8 cellular contexts compared by ENCODE assay signal in genomic region chr2:240136671-240137292, GRCh38. TPM values are rescaled to one million over a fixed set of nuclear protein-coding genes. Genes with fewer than 3 reads are reported as not detected.
DNase-seq lines count a peak whose midpoint lies in the region; ATAC-seq and TF ChIP-seq lines count a peak whose summit lies in the region.

No MANE protein-coding gene starts in this region.

- CTCF ChIA-PET in BJ (lab: Yijun Ruan, JAX): no interaction called here
- CTCF ChIA-PET in OCI-LY7 (lab: Charles Lee; ENCODE audit: unreplicated experiment): no interaction called here

- no peaks in the 10 kb centered on the region for H3K9me2 ChIP-seq in OCI-LY7 (ENCODE audit: insufficient read depth, low read length)

- peak overlapping the region; percentile 97 for H3K4me3 ChIP-seq in BJ (ENCODE audit: low read depth, low read length)
- peak overlapping the region; percentile 89 for H3K4me3 ChIP-seq in OCI-LY7 (ENCODE audit: low read depth, low read length, poor library complexity, severe bottlenecking)
- H3K4me3 ChIP-seq in dorsolateral prefrontal cortex: peak overlapping the region; percentile 71 to 100 (median 97)
- peak overlapping the region; percentile 82 to 93 for H3K4me3 ChIP-seq in muscle layer of colon (ENCODE audit: low read depth in 1 of 2, low read length in 2 of 2)
- H3K4me3 ChIP-seq in vagina: peak overlapping the region; percentile 86 to 96

- TF ChIP-seq CTCF in BJ (IDR thresholded peaks at IDR 0.05; ENCODE audit: insufficient read depth, low read depth, low read length): no peak
- no peak for TF ChIP-seq CTCF in OCI-LY7 (conservative IDR thresholded peaks at IDR 0.05; ENCODE audit: low read length)
- TF ChIP-seq CTCF in dorsolateral prefrontal cortex (IDR thresholded peaks at IDR 0.05 in 54 of 56, conservative IDR thresholded peaks at IDR 0.05 in 2 of 56; ENCODE audit: low read depth in 1 of 56, partially characterized antibody in 56 of 56): no peak
- TF ChIP-seq CTCF in vagina (IDR thresholded peaks at IDR 0.05): no peak

- peaks cover 17% of the 10 kb centered on the region for H3K4me1 ChIP-seq in OCI-LY7 (ENCODE audit: insufficient read depth, low read length, poor library complexity, severe bottlenecking)
- H3K4me1 ChIP-seq in muscle layer of colon (ENCODE audit: insufficient read depth, low read length): peaks cover 13% of the 10 kb centered on the region
- peaks cover 16% of the 10 kb centered on the region for H3K4me1 ChIP-seq in vagina

- peak; percentile 6 for ATAC-seq in GM21515 (IDR thresholded peaks at IDR 0.05; ENCODE audit: unreplicated experiment)

- H3K27ac ChIP-seq in OCI-LY7 (ENCODE audit: low read depth, low read length, poor library complexity, severe bottlenecking): no peak overlapping the region
- peak overlapping the region in 54 of 59 donors; percentile 19 to 93 (median 76) for H3K27ac ChIP-seq in dorsolateral prefrontal cortex
- H3K27ac ChIP-seq in muscle layer of colon (ENCODE audit: low read depth, low read length): peak overlapping the region; percentile 57
- H3K27ac ChIP-seq in vagina: peak overlapping the region; percentile 62

- H3K9me3 ChIP-seq in OCI-LY7 (ENCODE audit: low read length): no peaks in the 10 kb centered on the region
- no peaks in the 10 kb centered on the region for H3K9me3 ChIP-seq in muscle layer of colon (ENCODE audit: low read length)
- H3K9me3 ChIP-seq in vagina: no peaks in the 10 kb centered on the region

- peaks cover 3% of the 10 kb centered on the region for H3K27me3 ChIP-seq in BJ (ENCODE audit: control insufficient read depth, insufficient read depth, low read length)
- H3K27me3 ChIP-seq in dorsolateral prefrontal cortex: no peaks in the 10 kb centered on the region
- H3K27me3 ChIP-seq in muscle layer of colon (ENCODE audit: control insufficient read depth in 1 of 2, insufficient read depth in 2 of 2, low read length in 2 of 2): no peaks in the 10 kb centered on the region
- H3K27me3 ChIP-seq in vagina: no peaks in the 10 kb centered on the region

- intact Hi-C loops in OCI-LY7 (cut with micrococcal nuclease; ENCODE audit: unreplicated experiment) (loop anchor here (2.0 kb wide), 1 partner anchor 112 kb away; the partner anchor contains the start of gene NDUFA10), dorsolateral prefrontal cortex (cut with DNase I) (loop anchor here (10.0 kb wide), 1 partner anchor 112 kb away; the partner anchor contains the start of gene NDUFA10 (in 2 of the 2)), vagina (cut with DNase I) (no loop called here)

- peak overlapping the region; percentile 99 for H3K4me2 ChIP-seq in OCI-LY7 (ENCODE audit: low read length)

- H3K79me2 ChIP-seq in OCI-LY7 (ENCODE audit: insufficient read depth, low read depth, low read length): peaks cover 20% of the 10 kb centered on the region

- DNase-seq in BJ (ENCODE audit: low read depth): no peak
- DNase-seq in OCI-LY7 (ENCODE audit: low spot score): no peak
- DNase-seq in dorsolateral prefrontal cortex: peak in 1 of 10 donors; percentile 2
- no peak for DNase-seq in vagina (ENCODE audit: extremely low spot score in 2 of 2)
- DNase-seq in AG20443 (ENCODE audit: low spot score): no peak
- no peak for DNase-seq in AG08396 (ENCODE audit: low spot score)

- peak overlapping the region; percentile 94 for H2AFZ ChIP-seq in OCI-LY7 (ENCODE audit: low read length)

- no TSS peak for BruUV-seq in OCI-LY7 (replicated peaks; lab: Mats Ljungman, UMichigan)

- TF ChIP-seq POLR2A in vagina (IDR thresholded peaks at IDR 0.05): no peak

- POLR2A ChIA-PET in BJ (lab: Charles Lee): no interaction called here
- POLR2A ChIA-PET in OCI-LY7 (lab: Charles Lee): no interaction called here

- H3K36me3 ChIP-seq in BJ (ENCODE audit: control insufficient read depth, insufficient read depth, low read length): peaks cover 12% of the 10 kb centered on the region
- peaks cover 23% of the 10 kb centered on the region; the same call in 1 of the 2 replicates for H3K36me3 ChIP-seq in OCI-LY7 (ENCODE audit: insufficient read depth, low read length)
- H3K36me3 ChIP-seq in muscle layer of colon (ENCODE audit: insufficient read depth, low read length): peaks cover 23% of the 10 kb centered on the region
- peaks cover 0 to 18% of the 10 kb centered on the region in 2 donors for H3K36me3 ChIP-seq in vagina

- peak overlapping the region; percentile 27 for H3K9ac ChIP-seq in muscle layer of colon (ENCODE audit: low read length)

- peaks cover 6% of the 10 kb centered on the region for H4K20me1 ChIP-seq in OCI-LY7 (ENCODE audit: insufficient read depth, low read length)

RNA-seq across cellular contexts. Expression of gene COPS9, which starts 0.7 kb away (rescaled TPM):
- 317 and 334 TPM in 2 replicates for polyA plus RNA-seq in BJ (2011; rRNA removed)
- polyA minus RNA-seq in BJ (2011; rRNA and poly(A)+ RNA removed): 7.7 and 11.8 TPM in 2 replicates
- 158 and 159 TPM in 2 replicates for total RNA-seq in OCI-LY7 (2014; rRNA removed; shearing (Covaris generic))
- 75.5 and 106 TPM in 2 replicates for total RNA-seq in OCI-LY7 (2022)
- 100 to 1,000 TPM; 143 to 327 (median 229) TPM for total RNA-seq in dorsolateral prefrontal cortex
- 170 TPM for total RNA-seq in vagina

RNA-seq across cellular contexts. Expression of gene OTOS, which starts 3.7 kb away (rescaled TPM):
- polyA plus RNA-seq in BJ (2011; rRNA removed): not detected in 2 replicates
- not detected in 2 replicates for polyA minus RNA-seq in BJ (2011; rRNA and poly(A)+ RNA removed)
- not detected in 2 replicates for total RNA-seq in OCI-LY7 (2014; rRNA removed; shearing (Covaris generic))
- total RNA-seq in OCI-LY7 (2022): not detected in 2 replicates
- 10 to 100 TPM in 5 of 120 experiments, 1 to 10 TPM in 112, under 1 TPM in 1, not detected in 2; 0.83 to 16.8 (median 4.5) TPM for total RNA-seq in dorsolateral prefrontal cortex
- not detected for total RNA-seq in vagina
